Comparison of ENCODE assay signal across 1 cellular context in the genomic region with DNA sequence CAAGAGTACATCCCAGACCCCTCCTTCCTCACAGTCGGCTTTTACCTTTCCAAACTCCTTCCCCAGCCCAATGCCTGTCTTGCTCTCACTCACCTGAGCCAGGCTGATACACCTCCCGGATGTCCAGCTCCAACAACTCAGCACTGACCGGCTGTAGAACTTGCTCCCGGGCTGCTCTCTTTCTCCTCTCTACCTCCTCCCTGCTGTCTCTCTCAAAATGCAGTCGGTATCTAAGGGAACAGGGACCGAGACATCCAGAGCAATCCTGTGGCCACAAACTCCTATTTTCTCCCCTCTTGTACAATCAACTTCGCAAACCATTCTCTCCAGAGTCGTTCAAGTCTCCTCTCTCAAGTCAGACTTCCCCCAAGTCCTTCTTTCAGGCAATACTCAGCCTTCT.
TF ChIP-seq lines count a peak whose summit lies in the region.

No MANE protein-coding gene starts in this region.

TF ChIP-seq in HEK293, 187 proteins besides CTCF, POLR2A, EP300 and RAD21 (continued from another document):
- TF ChIP-seq ZNF558 (tag by site-specific recombination; IDR thresholded peaks at IDR 0.05) = no peak
- no peak for TF ChIP-seq SCRT1 (tag by site-specific recombination; IDR thresholded peaks at IDR 0.05; ENCODE audit: borderline replicate concordance)
- TF ChIP-seq ZBTB48 (tag by site-specific recombination; IDR thresholded peaks at IDR 0.05) = no peak
- TF ChIP-seq ZNF560 (tag by site-specific recombination; IDR thresholded peaks at IDR 0.05; ENCODE audit: borderline replicate concordance) = no peak
- TF ChIP-seq, protein P1, sequence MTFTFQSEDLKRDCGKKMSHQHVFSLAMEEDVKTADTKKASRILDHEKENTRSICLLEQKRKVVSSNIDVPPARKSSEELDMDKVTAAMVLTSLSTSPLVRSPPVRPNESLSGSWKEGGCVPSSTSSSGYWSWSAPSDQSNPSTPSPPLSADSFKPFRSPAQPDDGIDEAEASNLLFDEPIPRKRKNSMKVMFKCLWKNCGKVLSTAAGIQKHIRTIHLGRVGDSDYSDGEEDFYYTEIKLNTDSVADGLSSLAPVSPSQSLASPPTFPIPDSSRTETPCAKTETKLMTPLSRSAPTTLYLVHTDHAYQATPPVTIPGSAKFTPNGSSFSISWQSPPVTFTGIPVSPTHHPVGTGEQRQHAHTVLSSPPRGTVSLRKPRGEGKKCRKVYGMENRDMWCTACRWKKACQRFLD (tag by site-specific recombination; IDR thresholded peaks at IDR 0.05) = no peak
- TF ChIP-seq EGR2 (tag by site-specific recombination; IDR thresholded peaks at IDR 0.05; ENCODE audit: low read depth) = no peak
- no peak for TF ChIP-seq ZNF391 (tag by site-specific recombination; IDR thresholded peaks at IDR 0.05; ENCODE audit: borderline replicate concordance, low read depth)
- TF ChIP-seq ZNF791 (tag by site-specific recombination; IDR thresholded peaks at IDR 0.05) = no peak
- TF ChIP-seq ZNF623 (tag by site-specific recombination; IDR thresholded peaks at IDR 0.05) = no peak
- no peak for TF ChIP-seq ZBTB20 (tag by site-specific recombination; IDR thresholded peaks at IDR 0.05)
- TF ChIP-seq ZNF19 (tag by site-specific recombination; IDR thresholded peaks at IDR 0.05; ENCODE audit: low read depth) = no peak
- TF ChIP-seq GLI4 (tag by site-specific recombination; IDR thresholded peaks at IDR 0.05) = no peak
TF ChIP-seq in HEK293: peak in this region for 0.
